Comparison of ENCODE assay signal across 16 cellular contexts in the genomic region with DNA sequence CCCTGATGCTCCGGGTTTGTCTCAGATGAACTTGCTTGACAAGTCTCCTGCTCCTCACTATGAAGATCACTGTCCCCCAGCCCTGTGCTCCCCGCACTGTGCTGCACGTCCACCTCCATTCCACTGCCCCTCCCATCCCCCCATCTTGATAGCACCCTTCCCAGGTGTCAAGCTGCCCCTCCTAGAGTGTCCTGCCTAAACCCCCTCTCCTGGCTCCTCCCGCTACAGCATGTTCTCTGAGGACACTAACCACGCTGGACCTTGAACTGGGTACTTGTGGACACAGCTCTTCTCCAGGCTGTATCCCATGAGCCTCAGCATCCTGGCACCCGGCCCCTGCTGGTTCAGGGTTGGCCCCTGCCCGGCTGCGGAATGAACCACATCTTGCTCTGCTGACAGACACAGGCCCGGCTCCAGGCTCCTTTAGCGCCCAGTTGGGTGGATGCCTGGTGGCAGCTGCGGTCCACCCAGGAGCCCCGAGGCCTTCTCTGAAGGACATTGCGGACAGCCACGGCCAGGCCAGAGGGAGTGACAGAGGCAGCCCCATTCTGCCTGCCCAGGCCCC. TPM values are rescaled to one million over a fixed set of nuclear protein-coding genes. Genes with fewer than 3 reads are reported as not detected.
A peak's percentile ranks its signal among the peaks of the same experiment; 100 is the strongest.
DNase-seq lines count a peak whose midpoint lies in the region; ATAC-seq and TF ChIP-seq lines count a peak whose summit lies in the region.
"Had no signal": no experiment of that assay in that cellular context is flagged by ENCODE, and none has a peak within 500 bp of the region (broad histone marks: within the 10 kb centered on the region; RNA-seq: fewer than 3 reads in every experiment).

No MANE protein-coding gene starts in this region.

- peak; percentile 38 for DNase-seq in AG08395 (ENCODE audit: low spot score)
- peak; percentile 27 to 90 for DNase-seq in ascending aorta (ENCODE audit: low spot score in 2 of 2)
- peak; percentile 84 for DNase-seq in right atrium auricular region (ENCODE audit: low spot score)
- DNase-seq in activated CD4-positive, CD25-positive, alpha-beta regulatory T cell (lab: John Stamatoyannopoulos, UW) = no peak
- DNase-seq in activated CD8-positive, alpha-beta T cell treated with anti-CD3 and anti-CD28 coated beads for 36 hours = no peak
- DNase-seq in effector CD4-positive, alpha-beta T cell = no peak
- DNase-seq: activated CD8-positive, alpha-beta memory T cell treated with anti-CD3 and anti-CD28 coated beads, Interleukin-2, amount 50 U/mL, for 4 hours; DMS 273 treated with DMSO at 0.1 percent for 48 hours; effector CD8-positive, alpha-beta T cell; glutamatergic neuron; MM.1S; NCI-H510A treated with DMSO at 0.1 percent for 48 hours had no signal

- no peaks in the 10 kb centered on the region for H3K27me3 Mint-ChIP-seq in activated CD8-positive, alpha-beta T cell treated with anti-CD3 and anti-CD28 coated beads for 36 hours

- H3K27ac ChIP-seq in ascending aorta = peak overlapping the region; percentile 73 to 76
- peak overlapping the region; percentile 84 to 87 for H3K27ac ChIP-seq in right atrium auricular region
- H3K27ac ChIP-seq in rectal smooth muscle tissue (ENCODE audit: low read depth, low read length) = peak overlapping the region; percentile 48
- H3K27ac ChIP-seq: A549 had no signal

- no peaks in the 10 kb centered on the region for H3K27me3 ChIP-seq in ascending aorta
- no peaks in the 10 kb centered on the region for H3K27me3 ChIP-seq in right atrium auricular region
- H3K27me3 ChIP-seq in rectal smooth muscle tissue (ENCODE audit: control insufficient read depth, insufficient read depth, low read length) = no peaks in the 10 kb centered on the region

- intact Hi-C loops in ascending aorta (cut with DNase I) = loop anchor here (2.0 kb wide), 1 partner anchor 19 kb away; a partner anchor contains a TSS
- intact Hi-C loops in activated CD8-positive, alpha-beta T cell treated with anti-CD3 and anti-CD28 coated beads for 36 hours (cut with micrococcal nuclease) = loop anchor here (5.0 to 10.0 kb wide), 2 partner anchors 149 to 406 kb away; no protein-coding TSS in a partner anchor

- CTCF ChIA-PET in activated CD8-positive, alpha-beta T cell treated with anti-CD3 and anti-CD28 coated beads for 36 hours (lab: Charles Lee) = interaction anchor here (1.9 kb wide), 1 partner anchor 33 kb away, joined by 5 read pairs; no protein-coding TSS in a partner anchor

- no peak overlapping the region for H3K4me3 Mint-ChIP-seq in activated CD8-positive, alpha-beta T cell treated with anti-CD3 and anti-CD28 coated beads for 36 hours

- POLR2A ChIA-PET in activated CD8-positive, alpha-beta T cell treated with anti-CD3 and anti-CD28 coated beads for 36 hours (lab: Charles Lee) = no interaction called here

- H3K4me1 ChIP-seq in ascending aorta (peaks cover 5 to 38% of the 10 kb centered on the region in 2 donors), right atrium auricular region (peaks cover 0 to 46% of the 10 kb centered on the region in 2 donors), rectal smooth muscle tissue (ENCODE audit: control insufficient read depth, insufficient read depth, low read length) (peaks cover 13% of the 10 kb centered on the region)
- H3K4me1 ChIP-seq: A549 had no signal

- no peaks in the 10 kb centered on the region for H3K9me3 Mint-ChIP-seq in activated CD8-positive, alpha-beta T cell treated with anti-CD3 and anti-CD28 coated beads for 36 hours

- no peak overlapping the region for H3K27ac Mint-ChIP-seq in activated CD8-positive, alpha-beta T cell treated with anti-CD3 and anti-CD28 coated beads for 36 hours

- H3K36me3 ChIP-seq in ascending aorta (peaks cover 20 to 42% of the 10 kb centered on the region in 2 donors), right atrium auricular region (peaks cover 41% of the 10 kb centered on the region), rectal smooth muscle tissue (ENCODE audit: control insufficient read depth, insufficient read depth, low read length) (no peaks in the 10 kb centered on the region)

- H3K4me3 ChIP-seq in ascending aorta = no peak overlapping the region
- no peak overlapping the region for H3K4me3 ChIP-seq in right atrium auricular region
- H3K4me3 ChIP-seq in rectal smooth muscle tissue (ENCODE audit: low read length) = no peak overlapping the region
- H3K4me3 ChIP-seq: A549, lung had no signal

- no peaks in the 10 kb centered on the region for H3K9me3 ChIP-seq in ascending aorta
- H3K9me3 ChIP-seq in right atrium auricular region = no peaks in the 10 kb centered on the region
- H3K9me3 ChIP-seq: A549 had no signal

- TF ChIP-seq CTCF in ascending aorta (IDR thresholded peaks at IDR 0.05) = no peak
- no peak for TF ChIP-seq CTCF in right atrium auricular region (IDR thresholded peaks at IDR 0.05)
- TF ChIP-seq CTCF in activated CD8-positive, alpha-beta T cell treated with anti-CD3 and anti-CD28 coated beads for 36 hours (IDR thresholded peaks at IDR 0.05) = no peak

- no peaks in the 10 kb centered on the region for H3K4me1 Mint-ChIP-seq in activated CD8-positive, alpha-beta T cell treated with anti-CD3 and anti-CD28 coated beads for 36 hours (ENCODE audit: low read depth)

- H3K36me3 Mint-ChIP-seq in activated CD8-positive, alpha-beta T cell treated with anti-CD3 and anti-CD28 coated beads for 36 hours (ENCODE audit: low read depth) = peaks cover 18% of the 10 kb centered on the region

- no peak for ATAC-seq in activated CD8-positive, alpha-beta T cell treated with anti-CD3 and anti-CD28 coated beads for 36 hours
- ATAC-seq in HG03280 (IDR thresholded peaks at IDR 0.05; ENCODE audit: unreplicated experiment) = no peak

- no peak overlapping the region for H3K9ac ChIP-seq in rectal smooth muscle tissue (ENCODE audit: low read length)

RNA-seq across cellular contexts. Expression of a gene that starts 18.5 kb away (rescaled TPM):
- total RNA-seq in ascending aorta (94.2 TPM), right atrium auricular region (100 to 1,000 TPM; 129 to 164 TPM)
- total RNA-seq in activated CD8-positive, alpha-beta T cell treated with anti-CD3 and anti-CD28 coated beads for 36 hours = 10 to 100 TPM; 24.8 to 25.3 TPM

RNA-seq across cellular contexts. Expression of a gene that starts 20.6 kb away (rescaled TPM):
- total RNA-seq in ascending aorta (16.2 TPM), right atrium auricular region (10 to 100 TPM; 24.1 to 49.0 TPM)
- total RNA-seq in activated CD8-positive, alpha-beta T cell treated with anti-CD3 and anti-CD28 coated beads for 36 hours = 10 to 100 TPM; 20.4 to 21.7 TPM

RNA-seq across cellular contexts. Expression of a gene that starts 46.7 kb away (rescaled TPM):
- total RNA-seq in ascending aorta (19.4 TPM), right atrium auricular region (1 to 10 TPM; 3.2 to 3.4 TPM)
- total RNA-seq in activated CD8-positive, alpha-beta T cell treated with anti-CD3 and anti-CD28 coated beads for 36 hours = 1 to 10 TPM; 4.4 to 5.3 TPM

Comparison
In these comparisons a context has a peak if more than half of its experiments do, and no peak if none do; other contexts are left out.
1. DNase-seq: peak in AG08395 (single experiment), ascending aorta (2 of 2) and right atrium auricular region (single experiment); none in activated CD4-positive, CD25-positive, alpha-beta regulatory T cell (0 of 4), activated CD8-positive, alpha-beta T cell treated with anti-CD3 and anti-CD28 coated beads for 36 hours (single experiment) and effector CD4-positive, alpha-beta T cell (single experiment).
2. Peak in every context shown above with its lines, with median percentiles within 50 percentile points of each other: H3K27ac ChIP-seq.